In genomic region chr21:33289199-33289819, GRCh38 we compare ENCODE assay signal across 20 cellular contexts. TPM values are rescaled to one million over a fixed set of nuclear protein-coding genes. Genes with fewer than 3 reads are reported as not detected.
A peak's percentile ranks its signal among the peaks of the same experiment; 100 is the strongest.
DNase-seq lines count a peak whose midpoint lies in the region; ATAC-seq and TF ChIP-seq lines count a peak whose summit lies in the region.
"Had no signal": no experiment of that assay in that cellular context is flagged by ENCODE, and none has a peak within 500 bp of the region (broad histone marks: within the 10 kb centered on the region; RNA-seq: fewer than 3 reads in every experiment).

No MANE protein-coding gene starts in this region.

- intact Hi-C loops in heart right ventricle (cut with DNase I) (loop anchor here in 2 of 10 donors (2.0 to 5.0 kb wide), 2 partner anchors 23 to 73 kb away; partner anchors contain the start of gene IL10RB (in 1 of the 2)), lower lobe of right lung (cut with DNase I) (no loop called here), upper lobe of right lung (cut with DNase I) (no loop called here)

- TF ChIP-seq CTCF in heart right ventricle (IDR thresholded peaks at IDR 0.05) (no peak), right atrium auricular region (IDR thresholded peaks at IDR 0.05) (no peak), lower lobe of right lung (IDR thresholded peaks at IDR 0.05) (no peak), upper lobe of right lung (IDR thresholded peaks at IDR 0.05) (no peak)

- DNase-seq in heart right ventricle = no peak
- DNase-seq in right atrium auricular region (ENCODE audit: low spot score) = no peak
- peak; percentile 85 for DNase-seq in astrocyte of the hippocampus (ENCODE audit: low read depth, low spot score)
- DNase-seq in lower lobe of right lung = no peak
- DNase-seq in upper lobe of right lung = no peak
- DNase-seq in NCI-H146 treated with DMSO at 0.1 percent for 48 hours (lab: John Stamatoyannopoulos, UW; ENCODE audit: unreplicated experiment) = no peak
- no peak for DNase-seq in activated CD4-positive, alpha-beta T cell treated with anti-CD3 and anti-CD28 coated beads for 1 hour
- no peak for DNase-seq in GOT3 (lab: John Stamatoyannopoulos, UW)
- DNase-seq: activated CD4-positive, alpha-beta memory T cell treated with anti-CD3 and anti-CD28 coated beads for 36 hours; effector memory CD4-positive, alpha-beta T cell; foreskin keratinocyte; NCI-H1694 treated with DMSO at 0.1 percent for 48 hours; NCI-H748 treated with DMSO at 0.1 percent for 48 hours; retina; stimulated activated naive CD4-positive, alpha-beta T cell treated with Interleukin-2 at 50 U/mL for 16 hours had no signal

- H3K27ac ChIP-seq in heart right ventricle (peak overlapping the region in 9 of 10 donors; percentile 4 to 92 (median 63)), right atrium auricular region (peak overlapping the region in 1 of 2 donors; percentile 21), lower lobe of right lung (peak overlapping the region; percentile 11), upper lobe of right lung (no peak overlapping the region)
- H3K27ac ChIP-seq: ascending aorta, foreskin keratinocyte, KMS-11 had no signal

- H3K36me3 ChIP-seq in heart right ventricle (peaks cover 0 to 88% (median 9%) of the 10 kb centered on the region in 9 donors), right atrium auricular region (peaks cover 23% of the 10 kb centered on the region), lower lobe of right lung (peaks cover 79% of the 10 kb centered on the region), upper lobe of right lung (peaks cover 41% of the 10 kb centered on the region)

- 57 to 75% methylated on average over 11 of the region's 11 CpGs for WGBS in heart right ventricle, 2 donors

- H3K27me3 ChIP-seq in heart right ventricle (no peaks in the 10 kb centered on the region), right atrium auricular region (no peaks in the 10 kb centered on the region), lower lobe of right lung (ENCODE audit: low read depth) (no peaks in the 10 kb centered on the region), upper lobe of right lung (no peaks in the 10 kb centered on the region)
- H3K27me3 ChIP-seq: ascending aorta, foreskin keratinocyte had no signal

- H3K4me3 ChIP-seq in heart right ventricle (no peak overlapping the region), right atrium auricular region (no peak overlapping the region), lower lobe of right lung (no peak overlapping the region), upper lobe of right lung (no peak overlapping the region)
- H3K4me3 ChIP-seq: A549, ascending aorta, HAP-1 had no signal

- H3K9me3 ChIP-seq in heart right ventricle (no peaks in the 10 kb centered on the region), right atrium auricular region (no peaks in the 10 kb centered on the region), lower lobe of right lung (no peaks in the 10 kb centered on the region), upper lobe of right lung (no peaks in the 10 kb centered on the region)
- H3K9me3 ChIP-seq: A549, ascending aorta, HAP-1 had no signal

- ATAC-seq in heart right ventricle (no peak), lower lobe of right lung (peak in 1 of 2 donors; percentile 29), upper lobe of right lung (peak; percentile 24)
- ATAC-seq: A549; activated T-helper 17 cell treated with anti-CD3 and anti-CD28 coated beads, Interleukin-2, amount 50 U/mL, for 72 hours; foreskin keratinocyte had no signal

- H3K4me1 ChIP-seq in heart right ventricle = peaks cover 8 to 64% (median 40%) of the 10 kb centered on the region in 9 donors
- H3K4me1 ChIP-seq in right atrium auricular region = peaks cover 0 to 42% of the 10 kb centered on the region in 2 donors
- peaks cover 24% of the 10 kb centered on the region for H3K4me1 ChIP-seq in lower lobe of right lung
- peaks cover 21% of the 10 kb centered on the region for H3K4me1 ChIP-seq in upper lobe of right lung

RNA-seq across cellular contexts. Expression of gene IL10RB, which starts 23.1 kb away (rescaled TPM):
- total RNA-seq in heart right ventricle (10 to 100 TPM in 1 of 10 donors, 1 to 10 TPM in 9; 4.1 to 16.8 (median 6.9) TPM), right atrium auricular region (10 to 100 TPM; 10.2 to 21.8 TPM), lower lobe of right lung (49.1 TPM), upper lobe of right lung (47.1 TPM)
- polyA plus RNA-seq in heart right ventricle = 10 to 100 TPM; 11.9 to 12.1 TPM

RNA-seq across cellular contexts. Expression of gene IFNAR1, which starts 35.5 kb away (rescaled TPM):
- total RNA-seq in heart right ventricle (10 to 100 TPM; 16.5 to 38.5 (median 23.9) TPM), right atrium auricular region (10 to 100 TPM; 20.0 to 24.6 TPM), lower lobe of right lung (64.5 TPM), upper lobe of right lung (72.1 TPM)
- 10 to 100 TPM in 1 of 2 donors, 1 to 10 TPM in 1; 7.4 to 10.1 TPM for polyA plus RNA-seq in heart right ventricle

RNA-seq across cellular contexts. Expression of gene IFNAR2, which starts 59.6 kb away (rescaled TPM):
- total RNA-seq in heart right ventricle (10 to 100 TPM in 6 of 10 donors, 1 to 10 TPM in 4; 6.7 to 22.9 (median 10.4) TPM), right atrium auricular region (1 to 10 TPM; 5.4 to 5.8 TPM), lower lobe of right lung (34.5 TPM), upper lobe of right lung (32.4 TPM)
- polyA plus RNA-seq in heart right ventricle = 10 to 100 TPM; 10.3 to 14.3 TPM
